In genomic region chr1:244833734-244834595, GRCh38 we compare ENCODE assay signal across 7 cellular contexts. TPM values are rescaled to one million over a fixed set of nuclear protein-coding genes. Genes with fewer than 3 reads are reported as not detected.
DNase-seq lines count a peak whose midpoint lies in the region; ATAC-seq, FAIRE-seq and TF ChIP-seq lines count a peak whose summit lies in the region.

No MANE protein-coding gene starts in this region.

- peaks cover 44% of the 10 kb centered on the region for H3K4me1 Mint-ChIP-seq in activated CD8-positive, alpha-beta memory T cell treated with anti-CD3 and anti-CD28 coated beads, Interleukin-2, amount 10 ng/mL, durations not matched to agents 7 days and 5 days

- H3K27ac Mint-ChIP-seq in activated CD8-positive, alpha-beta memory T cell treated with anti-CD3 and anti-CD28 coated beads, Interleukin-2, amount 10 ng/mL, durations not matched to agents 7 days and 5 days = peak overlapping the region; percentile 100

- CTCF ChIA-PET in activated CD8-positive, alpha-beta memory T cell treated with anti-CD3 and anti-CD28 coated beads, Interleukin-2, amount 10 ng/mL, durations not matched to agents 7 days and 5 days (lab: Charles Lee) = interaction anchor here (1.0 to 5.3 kb wide), 6 partner anchors 26 to 208 kb away, joined by 3 to 49 read pairs (median 12); partner anchors contain the start of gene HNRNPU

- peaks cover 5% of the 10 kb centered on the region for H3K4me1 ChIP-seq in endocrine pancreas (ENCODE audit: control insufficient read depth, insufficient read depth, low read length)

- peak overlapping the region; percentile 92 for H3K4me3 Mint-ChIP-seq in activated CD8-positive, alpha-beta memory T cell treated with anti-CD3 and anti-CD28 coated beads, Interleukin-2, amount 10 ng/mL, durations not matched to agents 7 days and 5 days

- peak; percentile 7 for ATAC-seq in HG03432 (IDR thresholded peaks at IDR 0.05; ENCODE audit: unreplicated experiment)
- ATAC-seq in activated CD8-positive, alpha-beta memory T cell treated with anti-CD3 and anti-CD28 coated beads, Interleukin-2, amount 10 ng/mL, durations not matched to agents 7 days and 5 days = peak; percentile 8

- TF ChIP-seq POLR2A in GM12891 (IDR thresholded peaks at IDR 0.05; ENCODE audit: low read depth, low read length) = no peak; the same call in 1 of the 2 replicates

- no peaks in the 10 kb centered on the region for H3K27me3 Mint-ChIP-seq in activated CD8-positive, alpha-beta memory T cell treated with anti-CD3 and anti-CD28 coated beads, Interleukin-2, amount 10 ng/mL, durations not matched to agents 7 days and 5 days

- peak; percentile 31 for FAIRE-seq in GM12891 (lab: Jason Lieb, UNC)

- H3K9me3 Mint-ChIP-seq in activated CD8-positive, alpha-beta memory T cell treated with anti-CD3 and anti-CD28 coated beads, Interleukin-2, amount 10 ng/mL, durations not matched to agents 7 days and 5 days (ENCODE audit: low read depth) = no peaks in the 10 kb centered on the region

- H3K27me3 ChIP-seq in endocrine pancreas (ENCODE audit: control insufficient read depth, insufficient read depth, low read length) = no peaks in the 10 kb centered on the region

- H3K4me3 ChIP-seq in endocrine pancreas (ENCODE audit: control insufficient read depth, insufficient read depth, low read length) = peak overlapping the region; percentile 79

- H3K36me3 Mint-ChIP-seq in activated CD8-positive, alpha-beta memory T cell treated with anti-CD3 and anti-CD28 coated beads, Interleukin-2, amount 10 ng/mL, durations not matched to agents 7 days and 5 days = peaks cover 17% of the 10 kb centered on the region

- H3K9me3 ChIP-seq in endocrine pancreas (ENCODE audit: control insufficient read depth, low read length) = no peaks in the 10 kb centered on the region

- no peak for DNase-seq in GM12891 (ENCODE audit: insufficient read length, low spot score)
- peak; percentile 67 to 83 for DNase-seq in NOMO-1 (lab: John Stamatoyannopoulos, UW; ENCODE audit: unreplicated experiment in 2 of 2)
- peak; percentile 61 for DNase-seq in activated CD8-positive, alpha-beta memory T cell treated with anti-CD3 and anti-CD28 coated beads, Interleukin-2, amount 10 ng/mL, durations not matched to agents 7 days and 5 days
- DNase-seq in mesenteric fat pad (ENCODE audit: low spot score) = peak; percentile 82
- DNase-seq in stimulated activated CD8-positive, alpha-beta memory T cell treated with anti-CD3 and anti-CD28 coated beads, Interleukin-12 subunit alpha, Interleukin-12 subunit beta, amount 100 ng/mL, for 4 hours (ENCODE audit: low read depth) = peak; percentile 19

- no peaks in the 10 kb centered on the region for H3K36me3 ChIP-seq in endocrine pancreas (ENCODE audit: control insufficient read depth, insufficient read depth, low read length)

- H3K9ac ChIP-seq in endocrine pancreas (ENCODE audit: control insufficient read depth, insufficient read depth, low read length) = peak overlapping the region; percentile 67

TF ChIP-seq in GM12891, 5 proteins besides CTCF, POLR2A, EP300 and RAD21:
- TF ChIP-seq TAF1 (IDR thresholded peaks at IDR 0.05; ENCODE audit: low read depth, low read length) (peak; percentile 59), POLR2AphosphoS5 (IDR thresholded peaks at IDR 0.05; ENCODE audit: low read depth, low read length) (no peak), POU2F2 (IDR thresholded peaks at IDR 0.05; ENCODE audit: low read depth, low read length) (no peak), SPI1 (IDR thresholded peaks at IDR 0.05; ENCODE audit: low read depth, low read length) (no peak)

RNA-seq across cellular contexts. Expression of gene COX20, which starts 1.5 kb away (rescaled TPM):
- 63.7 TPM for polyA plus RNA-seq in GM12891 (2012; ENCODE audit: low read depth, missing spikeins)
- 10 to 100 TPM; 21.6 to 26.3 TPM for total RNA-seq in activated CD8-positive, alpha-beta memory T cell treated with anti-CD3 and anti-CD28 coated beads, Interleukin-2, amount 10 ng/mL, durations not matched to agents 7 days and 5 days
- total RNA-seq in mesenteric fat pad = 20.8 TPM

RNA-seq across cellular contexts. Expression of gene HNRNPU, which starts 30.4 kb away (rescaled TPM):
- polyA plus RNA-seq in GM12891 (2012; ENCODE audit: low read depth, missing spikeins) = 250 TPM
- total RNA-seq in activated CD8-positive, alpha-beta memory T cell treated with anti-CD3 and anti-CD28 coated beads, Interleukin-2, amount 10 ng/mL, durations not matched to agents 7 days and 5 days = 100 to 1,000 TPM; 410 to 503 TPM
- total RNA-seq in mesenteric fat pad = 284 TPM
